9 cellular contexts compared by ENCODE assay signal in the genomic region with DNA sequence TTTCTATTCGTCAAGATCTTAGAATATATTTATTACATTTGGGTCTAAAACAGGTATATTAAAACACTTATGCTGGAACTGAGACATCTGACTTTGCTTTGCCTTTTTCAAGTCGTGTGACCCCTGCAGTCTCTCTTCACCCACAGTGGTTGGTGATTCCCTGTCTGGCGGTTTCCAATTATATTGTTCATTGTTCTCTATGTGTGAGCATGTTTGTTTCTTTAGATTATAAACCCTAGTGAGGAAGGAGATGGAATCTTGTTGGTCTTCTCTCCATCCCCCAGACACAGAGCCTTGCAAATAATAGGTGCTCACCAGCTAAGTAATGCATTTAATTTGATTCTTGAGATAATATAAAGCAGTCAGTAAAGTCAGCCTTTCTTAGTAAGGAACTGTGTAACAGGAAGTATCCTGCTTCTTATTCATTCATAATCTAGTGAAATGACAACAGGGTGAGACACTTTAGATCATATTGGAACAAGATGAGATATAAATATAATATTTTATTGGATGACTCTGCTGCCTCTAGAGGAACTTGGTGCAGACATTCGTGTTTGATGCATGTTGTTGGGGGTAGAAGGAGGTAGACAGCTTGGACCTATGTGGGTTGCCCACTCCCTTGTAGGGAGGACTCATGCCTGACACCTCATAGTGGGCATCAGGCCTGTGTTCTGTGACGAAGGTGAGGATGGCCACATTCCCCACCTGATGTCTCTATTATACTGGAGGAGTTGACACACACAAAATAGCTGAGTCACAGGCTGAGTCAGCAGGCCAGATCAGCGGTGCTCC.
DNase-seq lines count a peak whose midpoint lies in the region; ATAC-seq and TF ChIP-seq lines count a peak whose summit lies in the region.
"Had no signal": no experiment of that assay in that cellular context is flagged by ENCODE, and none has a peak within 500 bp of the region (broad histone marks: within the 10 kb centered on the region; RNA-seq: fewer than 3 reads in every experiment).

No MANE protein-coding gene starts in this region.

- H3K4me3 Mint-ChIP-seq in activated naive CD4-positive, alpha-beta T cell treated with anti-CD3 and anti-CD28 coated beads for 36 hours: no peak overlapping the region
- no peak overlapping the region for H3K4me3 Mint-ChIP-seq in activated naive CD4-positive, alpha-beta T cell treated with anti-CD3 and anti-CD28 coated beads, Interleukin-2, amount 10 ng/mL, durations not matched to agents 7 days and 5 days
- no peak overlapping the region for H3K4me3 Mint-ChIP-seq in endothelial cell (ENCODE audit: unreplicated experiment)
- H3K4me3 Mint-ChIP-seq: central memory CD8-positive, alpha-beta T cell had no signal

- H3K4me3 ChIP-seq in fibroblast of pulmonary artery (replicated peaks; ENCODE audit: low read depth, low read length): no peak overlapping the region

- no peak overlapping the region for H3K27ac ChIP-seq in RWPE1

- CTCF ChIA-PET in activated naive CD4-positive, alpha-beta T cell treated with anti-CD3 and anti-CD28 coated beads for 36 hours (lab: Charles Lee): no interaction called here
- CTCF ChIA-PET in activated naive CD4-positive, alpha-beta T cell treated with anti-CD3 and anti-CD28 coated beads, Interleukin-2, amount 10 ng/mL, durations not matched to agents 7 days and 5 days (lab: Charles Lee): interaction anchor here (0.9 kb wide), 1 partner anchor 48 kb away, joined by 3 read pairs; no protein-coding TSS in a partner anchor
- CTCF ChIA-PET in RWPE1 (lab: Yijun Ruan, JAX): interaction anchor here (0.6 to 3.1 kb wide), 8 partner anchors 14 to 683 kb away, joined by 3 to 13 read pairs (median 4); no protein-coding TSS in a partner anchor

- peak; percentile 42 for DNase-seq in activated naive CD4-positive, alpha-beta T cell treated with anti-CD3 and anti-CD28 coated beads for 36 hours
- no peak for DNase-seq in activated naive CD4-positive, alpha-beta T cell treated with anti-CD3 and anti-CD28 coated beads, Interleukin-2, amount 10 ng/mL, durations not matched to agents 7 days and 5 days
- peak; percentile 76 for DNase-seq in RWPE1 (ENCODE audit: low spot score)
- DNase-seq in fibroblast of pulmonary artery (ENCODE audit: low read depth): peak; percentile 80
- peak; percentile 2 to 38 for DNase-seq in stimulated activated CD4-positive, alpha-beta T cell treated with anti-CD3 and anti-CD28 coated beads, Interleukin-4, amount 100 ng/mL, for 4 hours
- no peak for DNase-seq in endothelial cell (ENCODE audit: low spot score)

- intact Hi-C loops in activated naive CD4-positive, alpha-beta T cell treated with anti-CD3 and anti-CD28 coated beads for 36 hours (cut with micrococcal nuclease): no loop called here

- TF ChIP-seq CTCF in RWPE1 (conservative IDR thresholded peaks at IDR 0.05; ENCODE audit: low read depth): no peak
- TF ChIP-seq CTCF in fibroblast of pulmonary artery (IDR thresholded peaks at IDR 0.05; ENCODE audit: low read length, missing control alignments): peak; percentile 29
- TF ChIP-seq CTCF in endothelial cell (IDR thresholded peaks at IDR 0.05; ENCODE audit: unreplicated experiment): no peak

- no peaks in the 10 kb centered on the region for H3K9me3 Mint-ChIP-seq in activated naive CD4-positive, alpha-beta T cell treated with anti-CD3 and anti-CD28 coated beads for 36 hours
- no peaks in the 10 kb centered on the region for H3K9me3 Mint-ChIP-seq in activated naive CD4-positive, alpha-beta T cell treated with anti-CD3 and anti-CD28 coated beads, Interleukin-2, amount 10 ng/mL, durations not matched to agents 7 days and 5 days
- no peaks in the 10 kb centered on the region for H3K9me3 Mint-ChIP-seq in endothelial cell (ENCODE audit: unreplicated experiment)
- H3K9me3 Mint-ChIP-seq: central memory CD8-positive, alpha-beta T cell had no signal

- ATAC-seq in HG02884 (IDR thresholded peaks at IDR 0.05; ENCODE audit: unreplicated experiment) (no peak), HG03521 (IDR thresholded peaks at IDR 0.05; ENCODE audit: unreplicated experiment) (no peak)

- no peak overlapping the region for H3K27ac Mint-ChIP-seq in activated naive CD4-positive, alpha-beta T cell treated with anti-CD3 and anti-CD28 coated beads for 36 hours
- H3K27ac Mint-ChIP-seq in activated naive CD4-positive, alpha-beta T cell treated with anti-CD3 and anti-CD28 coated beads, Interleukin-2, amount 10 ng/mL, durations not matched to agents 7 days and 5 days: no peak overlapping the region
- no peak overlapping the region for H3K27ac Mint-ChIP-seq in endothelial cell (ENCODE audit: unreplicated experiment)

- no peaks in the 10 kb centered on the region for H3K36me3 Mint-ChIP-seq in activated naive CD4-positive, alpha-beta T cell treated with anti-CD3 and anti-CD28 coated beads for 36 hours (ENCODE audit: low read depth)
- no peaks in the 10 kb centered on the region for H3K36me3 Mint-ChIP-seq in activated naive CD4-positive, alpha-beta T cell treated with anti-CD3 and anti-CD28 coated beads, Interleukin-2, amount 10 ng/mL, durations not matched to agents 7 days and 5 days
- no peaks in the 10 kb centered on the region for H3K36me3 Mint-ChIP-seq in endothelial cell (ENCODE audit: low read depth, unreplicated experiment)

- no peaks in the 10 kb centered on the region for H3K4me1 Mint-ChIP-seq in activated naive CD4-positive, alpha-beta T cell treated with anti-CD3 and anti-CD28 coated beads for 36 hours (ENCODE audit: low read depth)
- H3K4me1 Mint-ChIP-seq in activated naive CD4-positive, alpha-beta T cell treated with anti-CD3 and anti-CD28 coated beads, Interleukin-2, amount 10 ng/mL, durations not matched to agents 7 days and 5 days: no peaks in the 10 kb centered on the region
- peaks cover 21% of the 10 kb centered on the region for H3K4me1 Mint-ChIP-seq in endothelial cell (ENCODE audit: unreplicated experiment)
- H3K4me1 Mint-ChIP-seq: central memory CD8-positive, alpha-beta T cell had no signal

- POLR2A ChIA-PET in RWPE1 (lab: Yijun Ruan, JAX; ENCODE audit: low non-redundant PET): no interaction called here

- H3K27me3 Mint-ChIP-seq in activated naive CD4-positive, alpha-beta T cell treated with anti-CD3 and anti-CD28 coated beads for 36 hours (ENCODE audit: low read depth): peaks cover 7% of the 10 kb centered on the region
- peaks cover 24% of the 10 kb centered on the region for H3K27me3 Mint-ChIP-seq in activated naive CD4-positive, alpha-beta T cell treated with anti-CD3 and anti-CD28 coated beads, Interleukin-2, amount 10 ng/mL, durations not matched to agents 7 days and 5 days
- H3K27me3 Mint-ChIP-seq in endothelial cell (ENCODE audit: unreplicated experiment): peaks cover 2% of the 10 kb centered on the region

Comparison
In these comparisons a context has a peak if more than half of its experiments do, and no peak if none do; other contexts are left out.
1. DNase-seq: peak in activated naive CD4-positive, alpha-beta T cell treated with anti-CD3 and anti-CD28 coated beads for 36 hours (single experiment), RWPE1 (single experiment), fibroblast of pulmonary artery (single experiment) and stimulated activated CD4-positive, alpha-beta T cell treated with anti-CD3 and anti-CD28 coated beads, Interleukin-4, amount 100 ng/mL, for 4 hours (2 of 2); none in activated naive CD4-positive, alpha-beta T cell treated with anti-CD3 and anti-CD28 coated beads, Interleukin-2, amount 10 ng/mL, durations not matched to agents 7 days and 5 days (single experiment) and endothelial cell (single experiment).